Comparison of ENCODE assay signal across 20 cellular contexts in genomic region chr18:39753178-39753577, GRCh38.
A peak's percentile ranks its signal among the peaks of the same experiment; 100 is the strongest.
DNase-seq lines count a peak whose midpoint lies in the region; ATAC-seq, FAIRE-seq and TF ChIP-seq lines count a peak whose summit lies in the region.
"Had no signal": no experiment of that assay in that cellular context is flagged by ENCODE, and none has a peak within 500 bp of the region (broad histone marks: within the 10 kb centered on the region; RNA-seq: fewer than 3 reads in every experiment).

No MANE protein-coding gene starts in this region.

- H3K23ac ChIP-seq in mesendoderm (ENCODE audit: low read length), result no peak overlapping the region

- no peak overlapping the region for H3K4me2 ChIP-seq in neural progenitor cell
- no peak overlapping the region for H3K4me2 ChIP-seq in mesendoderm (ENCODE audit: low read length)
- H3K4me2 ChIP-seq: BLaER1 had no signal

- no peak overlapping the region for H3K9ac ChIP-seq in kidney (ENCODE audit: low read length in 2 of 2)
- H3K9ac ChIP-seq in neural progenitor cell, result no peak overlapping the region
- H3K9ac ChIP-seq in mesendoderm (ENCODE audit: low read length), result no peak overlapping the region
- H3K9ac ChIP-seq: BLaER1, GM23248 had no signal

- H3K4me1 Mint-ChIP-seq in neural progenitor cell, result peaks cover 21% of the 10 kb centered on the region
- H3K4me1 Mint-ChIP-seq: CD14-positive monocyte, IgD-negative memory B cell had no signal

- 76 to 82% methylated on average over 3 to 4 of the region's 4 CpGs for WGBS in testis, 2 donors
- no CpG with 5 or more reads among the region's 4 CpGs for WGBS in mesendoderm (ENCODE audit: extremely low coverage, insufficient coverage, low lambda C conversion rate)

- no peak overlapping the region for H4K5ac ChIP-seq in mesendoderm (ENCODE audit: low read length)

- H2BK120ac ChIP-seq in mesendoderm (ENCODE audit: low read depth, low read length), result no peak overlapping the region

- ATAC-seq in GM18858 (IDR thresholded peaks at IDR 0.05; ENCODE audit: unreplicated experiment), result no peak
- ATAC-seq: CD8-positive, alpha-beta T cell; HCT116; HepG2 had no signal

- TF ChIP-seq CTCF in kidney (IDR thresholded peaks at IDR 0.05; ENCODE audit: borderline replicate concordance, extremely low read depth, insufficient read depth) (no peak), neural progenitor cell (IDR thresholded peaks at IDR 0.05) (no peak), testis (IDR thresholded peaks at IDR 0.05) (no peak), ascending aorta (IDR thresholded peaks at IDR 0.05) (no peak)

- no peak overlapping the region for H3K18ac ChIP-seq in mesendoderm (ENCODE audit: low read length)

- no peak for TF ChIP-seq POLR2A in testis (IDR thresholded peaks at IDR 0.05)

- peak overlapping the region; percentile 87 for H3K27ac Mint-ChIP-seq in neural progenitor cell
- H3K27ac Mint-ChIP-seq: CD8-positive, alpha-beta T cell; HFFc6; IgD-negative memory B cell had no signal

- no peak overlapping the region for H3K4me3 ChIP-seq in kidney (ENCODE audit: low read length in 2 of 2)
- no peak overlapping the region for H3K4me3 ChIP-seq in neural progenitor cell
- H3K4me3 ChIP-seq in testis, result no peak overlapping the region
- H3K4me3 ChIP-seq in ascending aorta, result no peak overlapping the region
- no peak overlapping the region for H3K4me3 ChIP-seq in mesendoderm (ENCODE audit: low read length)
- H3K4me3 ChIP-seq: BLaER1, GM23248 had no signal

- no peak overlapping the region for H3K56ac ChIP-seq in mesendoderm (ENCODE audit: low read length)

- no peaks in the 10 kb centered on the region for H3K27me3 Mint-ChIP-seq in neural progenitor cell (ENCODE audit: insufficient read depth, low read depth)
- H3K27me3 Mint-ChIP-seq: IgD-negative memory B cell had no signal

- H3F3A ChIP-seq in neural progenitor cell (ENCODE audit: low read depth), result peaks cover 7% of the 10 kb centered on the region

- no peaks in the 10 kb centered on the region for H3K27me3 ChIP-seq in neural progenitor cell
- no peaks in the 10 kb centered on the region for H3K27me3 ChIP-seq in testis
- H3K27me3 ChIP-seq in ascending aorta, result no peaks in the 10 kb centered on the region
- H3K27me3 ChIP-seq in mesendoderm (ENCODE audit: insufficient read depth, low read length, poor library complexity), result no peaks in the 10 kb centered on the region
- H3K27me3 ChIP-seq: BLaER1 had no signal

- peaks cover 55% of the 10 kb centered on the region for H3K9me3 Mint-ChIP-seq in neural progenitor cell

- H4K8ac ChIP-seq in mesendoderm (ENCODE audit: low read depth, low read length), result no peak overlapping the region

- peaks cover 35% of the 10 kb centered on the region for H3K36me3 Mint-ChIP-seq in neural progenitor cell
- H3K36me3 Mint-ChIP-seq: CD8-positive, alpha-beta T cell; IgD-negative memory B cell had no signal

- no peaks in the 10 kb centered on the region for H3K79me1 ChIP-seq in mesendoderm (ENCODE audit: low read length)

- no peak overlapping the region for H3K4me3 Mint-ChIP-seq in neural progenitor cell
- H3K4me3 Mint-ChIP-seq: CD14-positive monocyte; CD8-positive, alpha-beta T cell; HFFc6; IgD-negative memory B cell had no signal

- no peak overlapping the region for H2AK5ac ChIP-seq in mesendoderm (ENCODE audit: low read length)

- no peaks in the 10 kb centered on the region for H3K79me2 ChIP-seq in neural progenitor cell (ENCODE audit: low read depth)
- H3K79me2 ChIP-seq in mesendoderm (ENCODE audit: control insufficient read depth, insufficient read depth, low read length), result no peaks in the 10 kb centered on the region

- H4K20me1 ChIP-seq in neural progenitor cell (ENCODE audit: low read depth), result no peaks in the 10 kb centered on the region
- H4K20me1 ChIP-seq: BLaER1 had no signal

- no peak overlapping the region for H3K4ac ChIP-seq in mesendoderm (ENCODE audit: low read depth, low read length)

- H3K27ac ChIP-seq in kidney (ENCODE audit: low read depth in 2 of 2, low read length in 2 of 2) (no peak overlapping the region), neural progenitor cell (no peak overlapping the region), testis (peak overlapping the region; percentile 59 to 63), ascending aorta (no peak overlapping the region), mesendoderm (ENCODE audit: low read depth, low read length) (no peak overlapping the region)
- H3K27ac ChIP-seq: BLaER1, GM23248 had no signal

- H3K36me3 ChIP-seq in kidney (ENCODE audit: control insufficient read depth in 1 of 2, insufficient read depth in 2 of 2, low read length in 2 of 2) (no peaks in the 10 kb centered on the region), neural progenitor cell (no peaks in the 10 kb centered on the region), testis (ENCODE audit: low read depth, missing control alignments) (no peaks in the 10 kb centered on the region), ascending aorta (no peaks in the 10 kb centered on the region), mesendoderm (ENCODE audit: control insufficient read depth, insufficient read depth, low read length) (no peaks in the 10 kb centered on the region)
- H3K36me3 ChIP-seq: BLaER1 had no signal

- intact Hi-C loops in kidney (cut with DNase I), result no loop called here
- intact Hi-C loops in testis (cut with DNase I; ENCODE audit: low total_unique reads), result no loop called here
- intact Hi-C loops in ascending aorta (cut with DNase I), result no loop called here

- no peaks in the 10 kb centered on the region for H3K9me3 ChIP-seq in kidney (ENCODE audit: control insufficient read depth in 1 of 2, low read length in 2 of 2)
- peaks cover 5% of the 10 kb centered on the region for H3K9me3 ChIP-seq in neural progenitor cell (ENCODE audit: low read depth)
- no peaks in the 10 kb centered on the region for H3K9me3 ChIP-seq in testis
- H3K9me3 ChIP-seq in ascending aorta, result no peaks in the 10 kb centered on the region
- H3K9me3 ChIP-seq: BLaER1 had no signal

- H2BK15ac ChIP-seq in mesendoderm (replicated peaks; ENCODE audit: low read depth), result no peak overlapping the region

- no peak for FAIRE-seq in kidney (lab: Jason Lieb, UNC)
- FAIRE-seq: G401.6, GM12891, H54, HepG2 had no signal

- DNase-seq in LHCN-M2 (ENCODE audit: low read depth) (peak; percentile 76), kidney (peak; percentile 44), neural progenitor cell (ENCODE audit: low spot score) (no peak), testis (no peak), ascending aorta (ENCODE audit: low spot score in 2 of 2) (no peak), mesendoderm (no peak)
- DNase-seq: 8988T; Calu3; CD8-positive, alpha-beta T cell; GM23248; HFFc6 had no signal

- no peak overlapping the region for H2AFZ ChIP-seq in neural progenitor cell (replicated peaks)
- H2AFZ ChIP-seq: GM23248 had no signal

- no peaks in the 10 kb centered on the region for H3K4me1 ChIP-seq in kidney (ENCODE audit: control insufficient read depth in 1 of 2, insufficient read depth in 1 of 2, low read depth in 1 of 2, low read length in 2 of 2)
- H3K4me1 ChIP-seq in neural progenitor cell, result peaks cover 16% of the 10 kb centered on the region
- H3K4me1 ChIP-seq in testis, result peaks cover 5% of the 10 kb centered on the region
- no peaks in the 10 kb centered on the region for H3K4me1 ChIP-seq in ascending aorta
- H3K4me1 ChIP-seq in mesendoderm (ENCODE audit: control insufficient read depth, low read depth, low read length), result no peaks in the 10 kb centered on the region
- H3K4me1 ChIP-seq: BLaER1 had no signal

- no peak overlapping the region for H2BK5ac ChIP-seq in mesendoderm (ENCODE audit: low read length)

Comparison
In these comparisons a context has a peak if more than half of its experiments do, and no peak if none do; other contexts are left out.
1. DNase-seq: peak in LHCN-M2 (single experiment) and kidney (single experiment); none in neural progenitor cell (single experiment), testis (single experiment), ascending aorta (0 of 2) and mesendoderm (single experiment).
2. H3K27ac ChIP-seq: peak in testis (2 of 2); none in kidney (0 of 2), neural progenitor cell (single experiment), ascending aorta (0 of 2) and mesendoderm (single experiment).